ENCODE assay signal across 29 cellular contexts in the genomic region with DNA sequence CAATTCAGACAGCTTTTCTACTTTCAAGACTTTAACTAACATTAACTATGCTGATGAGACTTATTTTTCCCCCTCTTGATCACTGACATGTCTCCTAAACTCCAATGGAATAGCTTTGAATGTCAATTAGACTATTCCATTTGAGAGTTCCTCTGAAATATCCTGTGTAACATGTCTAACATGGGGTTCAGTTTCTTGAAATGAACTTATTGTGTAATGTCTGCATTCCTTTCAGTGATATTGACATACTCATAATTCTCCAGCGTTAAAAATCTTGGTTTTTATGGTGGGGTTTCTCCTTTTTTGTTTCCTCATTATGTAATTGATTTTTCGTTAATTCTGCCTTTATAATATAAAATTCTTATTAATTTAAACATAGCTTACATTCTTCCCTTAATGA.
"Had no signal": no experiment of that assay in that cellular context is flagged by ENCODE, and none has a peak within 500 bp of the region (broad histone marks: within the 10 kb centered on the region; RNA-seq: fewer than 3 reads in every experiment).

No MANE protein-coding gene starts in this region.

- H3K36me3 Mint-ChIP-seq: activated naive CD4-positive, alpha-beta T cell treated with anti-CD3 and anti-CD28 coated beads, Interleukin-2, amount 50 U/mL, for 72 hours had no signal

- H3K9me3 ChIP-seq: Peyer's patch had no signal

- DNase-seq: activated CD4-positive, alpha-beta T cell treated with anti-CD3 and anti-CD28 coated beads, Interleukin-2, amount 10 ng/mL, durations not matched to agents 24 days and 14 days; activated CD4-positive, alpha-beta T cell treated with anti-CD3 and anti-CD28 coated beads, Interleukin-2, amount 50 U/mL, for 48 hours; activated CD4-positive, CD25-positive, alpha-beta regulatory T cell treated with anti-CD3 and anti-CD28 coated beads, Interleukin-2, amount 50 U/mL, for 72 hours; activated CD8-positive, alpha-beta memory T cell treated with anti-CD3 and anti-CD28 coated beads, Interleukin-2, amount 10 ng/mL, durations not matched to agents 7 days and 5 days; activated effector memory CD4-positive, alpha-beta T cell treated with anti-CD3 and anti-CD28 coated beads, Interleukin-2, amount 50 U/mL, for 16 hours; activated naive CD4-positive, alpha-beta T cell treated with Interleukin-2 at 50 U/mL for 16 hours; activated naive CD8-positive, alpha-beta T cell treated with anti-CD3 and anti-CD28 coated beads, Interleukin-2, amount 50 U/mL, for 24 hours; activated T-cell treated with anti-CD3 and anti-CD28 coated beads, Interleukin-2, amount 50 U/mL, for 24 hours; amygdala; brain microvascular endothelial cell; Kasumi-1; MV-4-11; NCI-H1092 treated with DMSO at 0.1 percent for 48 hours; NCI-H1417 treated with DMSO at 0.1 percent for 48 hours; NCI-H1694; NCI-H2029; NCI-H2107; NCI-H2171 treated with DMSO at 0.1 percent for 48 hours; NCI-H345; NCI-H510A; NCI-H526 treated with DMSO at 0.1 percent for 48 hours; NK-92 treated with Interleukin-12 subunit alpha and Interleukin-12 subunit beta, amount 100 ng/mL, for 24 hours; Peyer's patch; SHP77 treated with DMSO at 0.1 percent for 48 hours had no signal

- H3K4me3 ChIP-seq: K562, Peyer's patch had no signal

- H3K27me3 ChIP-seq: brain microvascular endothelial cell, Peyer's patch had no signal

- H3K4me1 ChIP-seq: Peyer's patch had no signal

- H3K27me3 Mint-ChIP-seq: activated CD4-positive, alpha-beta T cell treated with anti-CD3 and anti-CD28 coated beads, Interleukin-2, amount 10 ng/mL, durations not matched to agents 24 days and 14 days; activated CD8-positive, alpha-beta memory T cell treated with anti-CD3 and anti-CD28 coated beads, Interleukin-2, amount 10 ng/mL, durations not matched to agents 7 days and 5 days; activated naive CD8-positive, alpha-beta T cell treated with anti-CD3 and anti-CD28 coated beads, Interleukin-2, amount 50 U/mL, for 24 hours; activated T-cell treated with anti-CD3 and anti-CD28 coated beads, Interleukin-2, amount 50 U/mL, for 24 hours had no signal

- H3K36me3 ChIP-seq: brain microvascular endothelial cell had no signal

- H3K4me1 Mint-ChIP-seq: activated CD4-positive, alpha-beta T cell treated with anti-CD3 and anti-CD28 coated beads, Interleukin-2, amount 10 ng/mL, durations not matched to agents 24 days and 14 days; activated CD8-positive, alpha-beta memory T cell treated with anti-CD3 and anti-CD28 coated beads, Interleukin-2, amount 10 ng/mL, durations not matched to agents 7 days and 5 days; activated naive CD8-positive, alpha-beta T cell treated with anti-CD3 and anti-CD28 coated beads, Interleukin-2, amount 50 U/mL, for 24 hours had no signal

- H3K4me3 Mint-ChIP-seq: activated CD4-positive, alpha-beta T cell treated with anti-CD3 and anti-CD28 coated beads, Interleukin-2, amount 10 ng/mL, durations not matched to agents 24 days and 14 days; activated CD8-positive, alpha-beta memory T cell treated with anti-CD3 and anti-CD28 coated beads, Interleukin-2, amount 10 ng/mL, durations not matched to agents 7 days and 5 days; activated naive CD8-positive, alpha-beta T cell treated with anti-CD3 and anti-CD28 coated beads, Interleukin-2, amount 50 U/mL, for 24 hours; activated T-cell treated with anti-CD3 and anti-CD28 coated beads, Interleukin-2, amount 50 U/mL, for 24 hours; activated T-helper 1 cell treated with anti-CD3 and anti-CD28 coated beads, Interleukin-12 subunit alpha, Interleukin-12 subunit beta, Interleukin-2, Interleukin-4 antibody, amounts not matched to agents 30 ng/mL and 10 ng/mL and 1 ng/mL, durations not matched to agents 14 hours and 24 hours and 36 hours; T-helper 1 cell treated with Interleukin-12 subunit alpha and Interleukin-12 subunit beta and Interleukin-4 antibody, amounts not matched to agents 30 μg/mL and 1 μg/mL, for 36 hours had no signal

- ATAC-seq: activated CD8-positive, alpha-beta memory T cell treated with anti-CD3 and anti-CD28 coated beads, Interleukin-2, amount 10 ng/mL, durations not matched to agents 7 days and 5 days; activated naive CD4-positive, alpha-beta T cell treated with anti-CD3 and anti-CD28 coated beads, Interleukin-2, amount 50 U/mL, for 72 hours; activated naive CD8-positive, alpha-beta T cell treated with anti-CD3 and anti-CD28 coated beads, Interleukin-2, amount 50 U/mL, for 24 hours; K562 had no signal

- FAIRE-seq: K562 had no signal

- H3K27ac ChIP-seq: brain microvascular endothelial cell, Peyer's patch, RWPE1 had no signal

- H3K27ac Mint-ChIP-seq: activated CD4-positive, alpha-beta T cell treated with anti-CD3 and anti-CD28 coated beads, Interleukin-2, amount 10 ng/mL, durations not matched to agents 24 days and 14 days; activated CD8-positive, alpha-beta memory T cell treated with anti-CD3 and anti-CD28 coated beads, Interleukin-2, amount 10 ng/mL, durations not matched to agents 7 days and 5 days; activated naive CD8-positive, alpha-beta T cell treated with anti-CD3 and anti-CD28 coated beads, Interleukin-2, amount 50 U/mL, for 24 hours; activated T-cell treated with anti-CD3 and anti-CD28 coated beads, Interleukin-2, amount 50 U/mL, for 24 hours; activated T-helper 1 cell treated with anti-CD3 and anti-CD28 coated beads, Interleukin-12 subunit alpha, Interleukin-12 subunit beta, Interleukin-2, Interleukin-4 antibody, amounts not matched to agents 30 ng/mL and 10 ng/mL and 1 ng/mL, durations not matched to agents 14 hours and 24 hours and 36 hours; T-helper 1 cell treated with Interleukin-12 subunit alpha and Interleukin-12 subunit beta and Interleukin-4 antibody, amounts not matched to agents 30 μg/mL and 1 μg/mL, for 36 hours had no signal

- H3K9me3 Mint-ChIP-seq: activated CD4-positive, alpha-beta T cell treated with anti-CD3 and anti-CD28 coated beads, Interleukin-2, amount 10 ng/mL, durations not matched to agents 24 days and 14 days; activated naive CD4-positive, alpha-beta T cell treated with anti-CD3 and anti-CD28 coated beads, Interleukin-2, amount 50 U/mL, for 72 hours; activated naive CD8-positive, alpha-beta T cell treated with anti-CD3 and anti-CD28 coated beads, Interleukin-2, amount 50 U/mL, for 24 hours; activated T-cell treated with anti-CD3 and anti-CD28 coated beads, Interleukin-2, amount 50 U/mL, for 24 hours; activated T-helper 1 cell treated with anti-CD3 and anti-CD28 coated beads, Interleukin-12 subunit alpha, Interleukin-12 subunit beta, Interleukin-2, Interleukin-4 antibody, amounts not matched to agents 30 ng/mL and 10 ng/mL and 1 ng/mL, durations not matched to agents 14 hours and 24 hours and 36 hours; T-helper 1 cell treated with Interleukin-12 subunit alpha and Interleukin-12 subunit beta and Interleukin-4 antibody, amounts not matched to agents 30 μg/mL and 1 μg/mL, for 36 hours had no signal
